25 cellular contexts compared by ENCODE assay signal in genomic region chr2:71926860-71927756, GRCh38.
A peak's percentile ranks its signal among the peaks of the same experiment; 100 is the strongest.
DNase-seq lines count a peak whose midpoint lies in the region; ATAC-seq, FAIRE-seq and TF ChIP-seq lines count a peak whose summit lies in the region.
"Had no signal": no experiment of that assay in that cellular context is flagged by ENCODE, and none has a peak within 500 bp of the region (broad histone marks: within the 10 kb centered on the region; RNA-seq: fewer than 3 reads in every experiment).

No MANE protein-coding gene starts in this region.

- H3K4me3 ChIP-seq in astrocyte (ENCODE audit: insufficient read depth, low read depth, low read length) (no peak overlapping the region), hepatocyte (no peak overlapping the region)
- H3K4me3 ChIP-seq: BLaER1 treated with 17β-estradiol and CSF1 and Interleukin-3, amounts not matched to agents 10 nM and 100 nM; heart right ventricle; SJSA1; testis had no signal

- H3K27ac Mint-ChIP-seq in astrocyte (ENCODE audit: unreplicated experiment) = peak overlapping the region; percentile 55
- no peak overlapping the region for H3K27ac Mint-ChIP-seq in neural crest cell (ENCODE audit: unreplicated experiment)
- H3K27ac Mint-ChIP-seq: mesothelial cell of epicardium; naive thymus-derived CD4-positive, alpha-beta T cell; T-helper 17 cell had no signal

- H3K27me3 Mint-ChIP-seq in astrocyte (ENCODE audit: low read depth, unreplicated experiment) = peaks cover 41% of the 10 kb centered on the region
- H3K27me3 Mint-ChIP-seq in neural crest cell (ENCODE audit: low read depth) = peaks cover 5% of the 10 kb centered on the region

- H3K27me3 ChIP-seq in astrocyte (ENCODE audit: insufficient read depth, low read length) (no peaks in the 10 kb centered on the region), hepatocyte (no peaks in the 10 kb centered on the region)
- H3K27me3 ChIP-seq: BLaER1 treated with 17β-estradiol and CSF1 and Interleukin-3, amounts not matched to agents 10 nM and 100 nM; heart right ventricle; SJSA1; testis had no signal

- H3K9me3 Mint-ChIP-seq in astrocyte (ENCODE audit: unreplicated experiment) (peaks cover 9% of the 10 kb centered on the region), neural crest cell (no peaks in the 10 kb centered on the region)
- H3K9me3 Mint-ChIP-seq: mesothelial cell of epicardium; naive thymus-derived CD4-positive, alpha-beta T cell had no signal

- H3K27ac ChIP-seq in astrocyte (ENCODE audit: low read depth, low read length) (no peak overlapping the region), hepatocyte (no peak overlapping the region)
- H3K27ac ChIP-seq: BLaER1 treated with 17β-estradiol and CSF1 and Interleukin-3, amounts not matched to agents 10 nM and 100 nM; heart right ventricle; SJSA1; testis had no signal

- H3K36me3 Mint-ChIP-seq in astrocyte (ENCODE audit: low read depth, unreplicated experiment) = no peaks in the 10 kb centered on the region
- H3K36me3 Mint-ChIP-seq in neural crest cell (ENCODE audit: low read depth) = no peaks in the 10 kb centered on the region
- H3K36me3 Mint-ChIP-seq: mesothelial cell of epicardium; naive thymus-derived CD4-positive, alpha-beta T cell had no signal

- no peaks in the 10 kb centered on the region for H4K20me1 ChIP-seq in astrocyte (ENCODE audit: insufficient read depth, low read length)
- no peaks in the 10 kb centered on the region for H4K20me1 ChIP-seq in hepatocyte (ENCODE audit: insufficient read depth, poor library complexity, severe bottlenecking)
- H4K20me1 ChIP-seq: BLaER1 treated with 17β-estradiol and CSF1 and Interleukin-3, amounts not matched to agents 10 nM and 100 nM had no signal

- no peaks in the 10 kb centered on the region for H3K9me3 ChIP-seq in astrocyte (ENCODE audit: insufficient read depth, low read depth, low read length)
- no peaks in the 10 kb centered on the region for H3K9me3 ChIP-seq in hepatocyte (ENCODE audit: low read depth)
- H3K9me3 ChIP-seq: BLaER1 treated with 17β-estradiol and CSF1 and Interleukin-3, amounts not matched to agents 10 nM and 100 nM; heart right ventricle; SJSA1; testis had no signal

- no peaks in the 10 kb centered on the region for H3K4me1 ChIP-seq in astrocyte (ENCODE audit: insufficient read depth, low read length)
- peaks cover 14% of the 10 kb centered on the region for H3K4me1 ChIP-seq in hepatocyte (ENCODE audit: insufficient read depth)

- H2AFZ ChIP-seq in astrocyte (ENCODE audit: low read depth, low read length) = no peak overlapping the region
- H2AFZ ChIP-seq in hepatocyte = no peak overlapping the region

- H3K36me3 ChIP-seq in astrocyte (ENCODE audit: insufficient read depth, low read length) = no peaks in the 10 kb centered on the region
- no peaks in the 10 kb centered on the region for H3K36me3 ChIP-seq in hepatocyte (replicated peaks; ENCODE audit: insufficient read depth, low read depth)
- H3K36me3 ChIP-seq: BLaER1 treated with 17β-estradiol and CSF1 and Interleukin-3, amounts not matched to agents 10 nM and 100 nM; heart right ventricle; SJSA1 had no signal

- H3K4me3 Mint-ChIP-seq in astrocyte (ENCODE audit: unreplicated experiment) (no peak overlapping the region), neural crest cell (no peak overlapping the region)
- H3K4me3 Mint-ChIP-seq: mesothelial cell of epicardium; naive thymus-derived CD4-positive, alpha-beta T cell; T-helper 17 cell had no signal

- no peaks in the 10 kb centered on the region for H3K79me2 ChIP-seq in astrocyte (ENCODE audit: insufficient read depth, low read length)
- no peaks in the 10 kb centered on the region for H3K79me2 ChIP-seq in hepatocyte

- no peak overlapping the region for H3K9ac ChIP-seq in astrocyte (ENCODE audit: low read length)
- H3K9ac ChIP-seq: BLaER1 treated with 17β-estradiol and CSF1 and Interleukin-3, amounts not matched to agents 10 nM and 100 nM had no signal

- no peak for FAIRE-seq in astrocyte (lab: Jason Lieb, UNC)

- H3K4me2 ChIP-seq in astrocyte (ENCODE audit: low read length) (no peak overlapping the region), hepatocyte (no peak overlapping the region)
- H3K4me2 ChIP-seq: BLaER1 treated with 17β-estradiol and CSF1 and Interleukin-3, amounts not matched to agents 10 nM and 100 nM had no signal

- no peaks in the 10 kb centered on the region for H3K4me1 Mint-ChIP-seq in astrocyte (ENCODE audit: low read depth, unreplicated experiment)
- H3K4me1 Mint-ChIP-seq in neural crest cell = peaks cover 5% of the 10 kb centered on the region
- H3K4me1 Mint-ChIP-seq: naive thymus-derived CD4-positive, alpha-beta T cell had no signal

- no peak for TF ChIP-seq CTCF in astrocyte (IDR thresholded peaks at IDR 0.05; ENCODE audit: insufficient read depth, low read depth, low read length)
- no peak for TF ChIP-seq CTCF in neural crest cell (conservative IDR thresholded peaks at IDR 0.05)
- no peak for TF ChIP-seq CTCF in hepatocyte (IDR thresholded peaks at IDR 0.05; ENCODE audit: poor library complexity)

- no peak for ATAC-seq in HG03439 (IDR thresholded peaks at IDR 0.05; ENCODE audit: unreplicated experiment)
- no peak for ATAC-seq in HG02970 (IDR thresholded peaks at IDR 0.05; ENCODE audit: low FRiP score, unreplicated experiment)
- ATAC-seq: heart right ventricle; naive thymus-derived CD4-positive, alpha-beta T cell; T-helper 17 cell had no signal

- H3K9me2 ChIP-seq in hepatocyte (replicated peaks; ENCODE audit: insufficient read depth) = no peaks in the 10 kb centered on the region

- 88% methylated on average over 16 of the region's 16 CpGs for WGBS in hepatocyte (ENCODE audit: low lambda C conversion rate, missing lambda C conversion rate)

- DNase-seq in D341Med (ENCODE audit: low spot score) = peak; percentile 7
- peak; percentile 1 for DNase-seq in GM03348 (ENCODE audit: low spot score)
- DNase-seq in astrocyte (ENCODE audit: low read depth) = no peak
- peak; percentile 0 for DNase-seq in neural crest cell (ENCODE audit: low read depth, low spot score)
- no peak for DNase-seq in NCI-H1092 (lab: John Stamatoyannopoulos, UW)
- no peak for DNase-seq in hepatocyte (ENCODE audit: low spot score)
- DNase-seq: activated CD4-positive, alpha-beta T cell treated with anti-CD3 and anti-CD28 coated beads for 4 hours; activated effector memory CD4-positive, alpha-beta T cell treated with anti-CD3 and anti-CD28 coated beads, Interleukin-2, amount 50 U/mL, for 16 hours; cerebellar nuclear complex; foreskin fibroblast; heart right ventricle; left colon; naive thymus-derived CD4-positive, alpha-beta T cell; NCI-H187 treated with DMSO at 0.1 percent for 48 hours; NCI-H226; stimulated activated CD4-positive, alpha-beta T cell treated with anti-CD3 and anti-CD28 coated beads, Interleukin-12 subunit alpha, Interleukin-12 subunit beta, amount 100 ng/mL, for 4 hours; stimulated activated CD4-positive, alpha-beta T cell treated with anti-CD3 and anti-CD28 coated beads, Interleukin-4, amount 100 ng/mL, for 4 hours; stimulated activated naive CD4-positive, alpha-beta T cell treated with Interleukin-2 at 50 U/mL for 16 hours; T-helper 17 cell; testis had no signal

Comparison
In these comparisons a context has a peak if more than half of its experiments do, and no peak if none do; other contexts are left out.
1. DNase-seq: peak in D341Med (single experiment), GM03348 (single experiment) and neural crest cell (single experiment); none in astrocyte (single experiment), NCI-H1092 (single experiment) and hepatocyte (single experiment).